ENCODE assay signal across 21 cellular contexts in the genomic region with DNA sequence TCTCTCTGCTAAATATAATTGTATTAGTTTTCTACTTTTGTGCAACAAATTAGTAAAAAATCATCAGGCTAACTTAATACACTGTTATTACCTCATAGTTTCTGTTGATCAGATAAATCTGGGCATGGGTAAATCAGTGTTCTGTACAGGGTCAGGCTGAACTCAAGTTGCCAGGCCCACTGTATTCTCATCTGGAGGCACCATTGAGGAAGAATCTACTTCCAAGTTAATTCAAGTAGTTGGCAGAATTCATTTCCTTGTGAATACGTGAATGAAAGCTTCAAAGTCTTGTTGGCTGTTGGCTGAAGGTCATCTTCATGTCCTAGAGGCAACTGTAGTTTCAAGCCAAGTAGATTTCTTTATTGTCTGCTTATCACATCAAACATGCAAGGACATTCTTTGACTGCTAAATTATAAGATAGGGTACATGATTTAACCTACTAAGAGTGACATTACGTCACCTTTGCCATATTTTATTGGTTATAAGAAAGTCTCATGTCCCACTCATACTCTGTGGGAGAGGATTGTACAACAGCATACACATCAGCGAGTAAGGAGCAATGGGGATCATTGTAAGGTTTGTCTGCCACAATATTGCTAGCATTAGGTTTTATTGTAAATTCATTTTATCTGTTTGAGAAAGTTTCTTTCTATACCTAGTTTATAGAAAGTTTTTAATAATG.
"Had no signal": no experiment of that assay in that cellular context is flagged by ENCODE, and none has a peak within 500 bp of the region (broad histone marks: within the 10 kb centered on the region; RNA-seq: fewer than 3 reads in every experiment).

No MANE protein-coding gene starts in this region.

- H3K4me1 ChIP-seq: esophagus muscularis mucosa, left lung, lower lobe of right lung, testis, tibial nerve had no signal

- H3K36me3 Mint-ChIP-seq: memory B cell; mesothelial cell of epicardium; stimulated activated naive B cell treated with anti-CD40 and anti-IgM and Interleukin-4, amounts not matched to agents 10 μg/mL and 1 μg/mL and 100 μg/mL, for 72 hours had no signal

- H3K4me3 Mint-ChIP-seq: immature natural killer cell; memory B cell; mesothelial cell of epicardium; natural killer cell; neural crest cell; stimulated activated naive B cell treated with anti-CD40 and anti-IgM and Interleukin-4, amounts not matched to agents 10 μg/mL and 1 μg/mL and 100 μg/mL, for 72 hours; stimulated activated naive CD8-positive, alpha-beta T cell treated with anti-CD3 and anti-CD28 coated beads, Interleukin-15, amount 100 ng/mL, for 72 hours had no signal

- H3K27ac ChIP-seq: epithelial cell of prostate, esophagus muscularis mucosa, left lung, lower lobe of right lung, sigmoid colon, skin epidermis, testis, tibial nerve had no signal

- FAIRE-seq: keratinocyte had no signal

- H3K9me3 ChIP-seq: esophagus muscularis mucosa, left lung, lower lobe of right lung, sigmoid colon, testis, tibial nerve had no signal

- H3K27me3 Mint-ChIP-seq: memory B cell; stimulated activated naive B cell treated with anti-CD40 and anti-IgM and Interleukin-4, amounts not matched to agents 10 μg/mL and 1 μg/mL and 100 μg/mL, for 72 hours; stimulated activated naive CD8-positive, alpha-beta T cell treated with anti-CD3 and anti-CD28 coated beads, Interleukin-15, amount 100 ng/mL, for 72 hours had no signal

- H3K27ac Mint-ChIP-seq: immature natural killer cell; memory B cell; mesothelial cell of epicardium; natural killer cell; stimulated activated naive B cell treated with anti-CD40 and anti-IgM and Interleukin-4, amounts not matched to agents 10 μg/mL and 1 μg/mL and 100 μg/mL, for 72 hours; stimulated activated naive CD8-positive, alpha-beta T cell treated with anti-CD3 and anti-CD28 coated beads, Interleukin-15, amount 100 ng/mL, for 72 hours had no signal

- H3K4me1 Mint-ChIP-seq: immature natural killer cell; memory B cell; mesothelial cell of epicardium; natural killer cell; neural crest cell; stimulated activated naive B cell treated with anti-CD40 and anti-IgM and Interleukin-4, amounts not matched to agents 10 μg/mL and 1 μg/mL and 100 μg/mL, for 72 hours; stimulated activated naive CD8-positive, alpha-beta T cell treated with anti-CD3 and anti-CD28 coated beads, Interleukin-15, amount 100 ng/mL, for 72 hours had no signal

- DNase-seq: effector memory CD4-positive, alpha-beta T cell; foreskin fibroblast; immature natural killer cell; left lung; lower lobe of right lung; natural killer cell; posterior cingulate gyrus; sigmoid colon; stimulated activated CD4-positive, alpha-beta T cell treated with anti-CD3 and anti-CD28 coated beads, Interleukin-2, amount 100 ng/mL, for 24 hours; stimulated activated CD4-positive, alpha-beta T cell treated with anti-CD3 and anti-CD28 coated beads, Interleukin-4, amount 100 ng/mL, for 4 hours; stimulated activated naive B cell treated with anti-CD40 and anti-IgM and Interleukin-4, amounts not matched to agents 10 μg/mL and 1 μg/mL and 100 μg/mL, for 72 hours; stimulated activated naive CD8-positive, alpha-beta T cell treated with anti-CD3 and anti-CD28 coated beads, Interleukin-15, amount 100 ng/mL, for 72 hours; testis had no signal

- ATAC-seq: left lung; lower lobe of right lung; natural killer cell; stimulated activated naive B cell treated with anti-CD40 and anti-IgM and Interleukin-4, amounts not matched to agents 10 μg/mL and 1 μg/mL and 100 μg/mL, for 72 hours; stimulated activated naive CD8-positive, alpha-beta T cell treated with anti-CD3 and anti-CD28 coated beads, Interleukin-15, amount 100 ng/mL, for 72 hours had no signal

- H3K27me3 ChIP-seq: esophagus muscularis mucosa, left lung, sigmoid colon, testis, tibial nerve had no signal

- H3K36me3 ChIP-seq: esophagus muscularis mucosa, left lung, lower lobe of right lung, sigmoid colon, tibial nerve had no signal

- H3K4me3 ChIP-seq: esophagus muscularis mucosa, left lung, lower lobe of right lung, sigmoid colon, skin epidermis, testis, tibial nerve had no signal
